Comparison of ENCODE assay signal across 11 cellular contexts in genomic region chr9:71763752-71764332, GRCh38. TPM values are rescaled to one million over a fixed set of nuclear protein-coding genes. Genes with fewer than 3 reads are reported as not detected.
A peak's percentile ranks its signal among the peaks of the same experiment; 100 is the strongest.
DNase-seq lines count a peak whose midpoint lies in the region; ATAC-seq and TF ChIP-seq lines count a peak whose summit lies in the region.
"Had no signal": no experiment of that assay in that cellular context is flagged by ENCODE, and none has a peak within 500 bp of the region (broad histone marks: within the 10 kb centered on the region; RNA-seq: fewer than 3 reads in every experiment).

No MANE protein-coding gene starts in this region.

- H3K79me2 ChIP-seq in smooth muscle cell (ENCODE audit: low read depth): peaks cover 93% of the 10 kb centered on the region

- H3K4me1 Mint-ChIP-seq in activated CD4-positive, alpha-beta T cell treated with anti-CD3 and anti-CD28 coated beads, Interleukin-2, amount 10 ng/mL, durations not matched to agents 24 days and 14 days: peaks cover 59% of the 10 kb centered on the region
- peaks cover 65% of the 10 kb centered on the region for H3K4me1 Mint-ChIP-seq in activated CD8-positive, alpha-beta T cell treated with anti-CD3 and anti-CD28 coated beads, Interleukin-2, amount 10 ng/mL, durations not matched to agents 7 days and 5 days (ENCODE audit: low read depth)
- peaks cover 46 to 78% of the 10 kb centered on the region in 2 donors for H3K4me1 Mint-ChIP-seq in stimulated activated naive B cell treated with anti-CD40 and anti-IgM and Interleukin-4, amounts not matched to agents 10 μg/mL and 1 μg/mL and 100 μg/mL, for 72 hours

- peak overlapping the region; percentile 95 for H3K4me2 ChIP-seq in smooth muscle cell

- H3F3A ChIP-seq in smooth muscle cell (ENCODE audit: low read depth): peaks cover 12% of the 10 kb centered on the region

- H4K20me1 ChIP-seq in smooth muscle cell (ENCODE audit: low read depth): peaks cover 90% of the 10 kb centered on the region

- peak overlapping the region; percentile 98 for H3K27ac ChIP-seq in smooth muscle cell (ENCODE audit: low read depth)
- H3K27ac ChIP-seq: ascending aorta had no signal

- H3K9me3 ChIP-seq in smooth muscle cell (replicated peaks; ENCODE audit: low read depth): no peaks in the 10 kb centered on the region
- H3K9me3 ChIP-seq: ascending aorta had no signal

- H3K27me3 Mint-ChIP-seq in activated CD4-positive, alpha-beta T cell treated with anti-CD3 and anti-CD28 coated beads, Interleukin-2, amount 10 ng/mL, durations not matched to agents 24 days and 14 days: no peaks in the 10 kb centered on the region
- no peaks in the 10 kb centered on the region for H3K27me3 Mint-ChIP-seq in activated CD8-positive, alpha-beta T cell treated with anti-CD3 and anti-CD28 coated beads, Interleukin-2, amount 10 ng/mL, durations not matched to agents 7 days and 5 days (ENCODE audit: low read depth)
- H3K27me3 Mint-ChIP-seq in stimulated activated naive B cell treated with anti-CD40 and anti-IgM and Interleukin-4, amounts not matched to agents 10 μg/mL and 1 μg/mL and 100 μg/mL, for 72 hours: no peaks in the 10 kb centered on the region

- peaks cover 72% of the 10 kb centered on the region for H3K4me1 ChIP-seq in smooth muscle cell (ENCODE audit: low read depth)

- no peak overlapping the region for H2AFZ ChIP-seq in smooth muscle cell (ENCODE audit: low read depth)

- DNase-seq in activated CD4-positive, alpha-beta T cell treated with anti-CD3 and anti-CD28 coated beads, Interleukin-2, amount 10 ng/mL, durations not matched to agents 24 days and 14 days: no peak
- no peak for DNase-seq in activated CD4-positive, alpha-beta T cell treated with anti-CD3 and anti-CD28 coated beads for 4 hours
- no peak for DNase-seq in activated CD8-positive, alpha-beta T cell treated with anti-CD3 and anti-CD28 coated beads, Interleukin-2, amount 10 ng/mL, durations not matched to agents 7 days and 5 days
- DNase-seq in fibroblast of villous mesenchyme (ENCODE audit: low read depth): peak; percentile 50
- DNase-seq in smooth muscle cell (lab: John Stamatoyannopoulos, UW; ENCODE audit: unreplicated experiment): no peak
- DNase-seq in dedifferentiated amniotic fluid mesenchymal stem cell (ENCODE audit: extremely low spot score): no peak
- no peak for DNase-seq in stimulated activated naive B cell treated with anti-CD40 and anti-IgM and Interleukin-4, amounts not matched to agents 10 μg/mL and 1 μg/mL and 100 μg/mL, for 72 hours
- no peak for DNase-seq in NCI-H187 treated with DMSO at 0.1 percent for 48 hours (lab: John Stamatoyannopoulos, UW)
- DNase-seq: kidney, T-helper 9 cell had no signal

- no peak for TF ChIP-seq CTCF in fibroblast of villous mesenchyme (IDR thresholded peaks at IDR 0.05; ENCODE audit: insufficient read depth, low read depth, low read length)
- no peak for TF ChIP-seq CTCF in smooth muscle cell (IDR thresholded peaks at IDR 0.05; ENCODE audit: borderline replicate concordance, insufficient read depth, poor library complexity, severe bottlenecking)

- peak overlapping the region; percentile 70 for H3K27ac Mint-ChIP-seq in activated CD4-positive, alpha-beta T cell treated with anti-CD3 and anti-CD28 coated beads, Interleukin-2, amount 10 ng/mL, durations not matched to agents 24 days and 14 days
- peak overlapping the region; percentile 69 for H3K27ac Mint-ChIP-seq in activated CD8-positive, alpha-beta T cell treated with anti-CD3 and anti-CD28 coated beads, Interleukin-2, amount 10 ng/mL, durations not matched to agents 7 days and 5 days
- H3K27ac Mint-ChIP-seq in stimulated activated naive B cell treated with anti-CD40 and anti-IgM and Interleukin-4, amounts not matched to agents 10 μg/mL and 1 μg/mL and 100 μg/mL, for 72 hours: no peak overlapping the region

- CTCF ChIA-PET in activated CD8-positive, alpha-beta T cell treated with anti-CD3 and anti-CD28 coated beads, Interleukin-2, amount 10 ng/mL, durations not matched to agents 7 days and 5 days (lab: Charles Lee): interaction anchor here (2.0 kb wide), 1 partner anchor 48 kb away, joined by 5 read pairs; no protein-coding TSS in a partner anchor

- H3K36me3 ChIP-seq in smooth muscle cell (ENCODE audit: low read depth): no peaks in the 10 kb centered on the region
- H3K36me3 ChIP-seq: ascending aorta had no signal

- H3K27me3 ChIP-seq in smooth muscle cell (ENCODE audit: low read depth): no peaks in the 10 kb centered on the region
- H3K27me3 ChIP-seq: ascending aorta had no signal

- ATAC-seq in activated CD8-positive, alpha-beta T cell treated with anti-CD3 and anti-CD28 coated beads, Interleukin-2, amount 10 ng/mL, durations not matched to agents 7 days and 5 days: no peak
- no peak for ATAC-seq in stimulated activated naive B cell treated with anti-CD40 and anti-IgM and Interleukin-4, amounts not matched to agents 10 μg/mL and 1 μg/mL and 100 μg/mL, for 72 hours (replicated peaks)

- H3K36me3 Mint-ChIP-seq in activated CD4-positive, alpha-beta T cell treated with anti-CD3 and anti-CD28 coated beads, Interleukin-2, amount 10 ng/mL, durations not matched to agents 24 days and 14 days (ENCODE audit: low read depth): peaks cover 19% of the 10 kb centered on the region
- peaks cover 30% of the 10 kb centered on the region for H3K36me3 Mint-ChIP-seq in activated CD8-positive, alpha-beta T cell treated with anti-CD3 and anti-CD28 coated beads, Interleukin-2, amount 10 ng/mL, durations not matched to agents 7 days and 5 days (ENCODE audit: low read depth)
- H3K36me3 Mint-ChIP-seq in stimulated activated naive B cell treated with anti-CD40 and anti-IgM and Interleukin-4, amounts not matched to agents 10 μg/mL and 1 μg/mL and 100 μg/mL, for 72 hours: peaks cover 1 to 3% of the 10 kb centered on the region in 2 donors

- POLR2A ChIA-PET in activated CD8-positive, alpha-beta T cell treated with anti-CD3 and anti-CD28 coated beads, Interleukin-2, amount 10 ng/mL, durations not matched to agents 7 days and 5 days (lab: Charles Lee): no interaction called here

- H3K9me3 Mint-ChIP-seq in activated CD4-positive, alpha-beta T cell treated with anti-CD3 and anti-CD28 coated beads, Interleukin-2, amount 10 ng/mL, durations not matched to agents 24 days and 14 days: no peaks in the 10 kb centered on the region
- no peaks in the 10 kb centered on the region for H3K9me3 Mint-ChIP-seq in activated CD8-positive, alpha-beta T cell treated with anti-CD3 and anti-CD28 coated beads, Interleukin-2, amount 10 ng/mL, durations not matched to agents 7 days and 5 days (ENCODE audit: insufficient read depth)
- no peaks in the 10 kb centered on the region for H3K9me3 Mint-ChIP-seq in stimulated activated naive B cell treated with anti-CD40 and anti-IgM and Interleukin-4, amounts not matched to agents 10 μg/mL and 1 μg/mL and 100 μg/mL, for 72 hours

- peak overlapping the region; percentile 45 for H3K9ac ChIP-seq in smooth muscle cell (ENCODE audit: low read depth)

- H3K4me3 ChIP-seq in fibroblast of villous mesenchyme (ENCODE audit: low read depth, low read length): no peak overlapping the region
- peak overlapping the region; percentile 98 for H3K4me3 ChIP-seq in smooth muscle cell
- H3K4me3 ChIP-seq: ascending aorta had no signal

- peak overlapping the region; percentile 73 for H3K4me3 Mint-ChIP-seq in activated CD4-positive, alpha-beta T cell treated with anti-CD3 and anti-CD28 coated beads, Interleukin-2, amount 10 ng/mL, durations not matched to agents 24 days and 14 days
- peak overlapping the region; percentile 89 for H3K4me3 Mint-ChIP-seq in activated CD8-positive, alpha-beta T cell treated with anti-CD3 and anti-CD28 coated beads, Interleukin-2, amount 10 ng/mL, durations not matched to agents 7 days and 5 days
- peak overlapping the region in 1 of 2 donors; percentile 18 for H3K4me3 Mint-ChIP-seq in stimulated activated naive B cell treated with anti-CD40 and anti-IgM and Interleukin-4, amounts not matched to agents 10 μg/mL and 1 μg/mL and 100 μg/mL, for 72 hours

- intact Hi-C loops in activated CD4-positive, alpha-beta T cell treated with anti-CD3 and anti-CD28 coated beads, Interleukin-2, amount 10 ng/mL, durations not matched to agents 24 days and 14 days (cut with micrococcal nuclease): loop anchor here (10.0 kb wide), 2 partner anchors 49 to 1391 kb away; partner anchors contain the start of gene ANXA1

RNA-seq across cellular contexts. Expression of gene CEMIP2, which starts 4.5 kb away (rescaled TPM):
- 47.7 and 55.1 TPM in 2 replicates for total RNA-seq in activated CD4-positive, alpha-beta T cell treated with anti-CD3 and anti-CD28 coated beads, Interleukin-2, amount 10 ng/mL, durations not matched to agents 24 days and 14 days
- total RNA-seq in activated CD8-positive, alpha-beta T cell treated with anti-CD3 and anti-CD28 coated beads, Interleukin-2, amount 10 ng/mL, durations not matched to agents 7 days and 5 days: 10 to 100 TPM; 46.5 TPM
- total RNA-seq in fibroblast of villous mesenchyme: 153 and 180 TPM in 2 replicates
- 103 and 105 TPM in 2 replicates for total RNA-seq in smooth muscle cell
- 46.1 and 70.3 TPM in 2 replicates for polyA plus RNA-seq in smooth muscle cell
